Comparison of ENCODE assay signal across 21 cellular contexts in genomic region chr3:53826048-53826447, GRCh38. TPM values are rescaled to one million over a fixed set of nuclear protein-coding genes. Genes with fewer than 3 reads are reported as not detected.
DNase-seq lines count a peak whose midpoint lies in the region; ATAC-seq, FAIRE-seq and TF ChIP-seq lines count a peak whose summit lies in the region.
"Had no signal": no experiment of that assay in that cellular context is flagged by ENCODE, and none has a peak within 500 bp of the region (broad histone marks: within the 10 kb centered on the region; RNA-seq: fewer than 3 reads in every experiment).

No MANE protein-coding gene starts in this region.

- no peak for TF ChIP-seq POLR2A in IMR-90 (IDR thresholded peaks at IDR 0.05; ENCODE audit: low read depth, low read length)
- no peak for TF ChIP-seq POLR2A in tibial nerve (IDR thresholded peaks at IDR 0.05)

- H3K27me3 Mint-ChIP-seq in astrocyte (ENCODE audit: low read depth, unreplicated experiment), result no peaks in the 10 kb centered on the region
- peaks cover 0 to 23% of the 10 kb centered on the region in 2 donors for H3K27me3 Mint-ChIP-seq in stimulated activated naive B cell treated with anti-CD40 and anti-IgM and Interleukin-4, amounts not matched to agents 10 μg/mL and 1 μg/mL and 100 μg/mL, for 72 hours
- H3K27me3 Mint-ChIP-seq in natural killer cell treated with Interleukin-12 subunit alpha and Interleukin-12 subunit beta and Interleukin-15 and Interleukin-18, amount 100 ng/mL, for 72 hours, result peaks cover 7 to 21% of the 10 kb centered on the region in 2 donors
- H3K27me3 Mint-ChIP-seq: CD4-positive, alpha-beta T cell had no signal

- no peak overlapping the region for H3K4ac ChIP-seq in IMR-90 (ENCODE audit: low read depth, low read length)

- no peak overlapping the region for H4K5ac ChIP-seq in IMR-90 (ENCODE audit: low read depth, low read length)

- no peaks in the 10 kb centered on the region for H3K9me3 Mint-ChIP-seq in astrocyte (ENCODE audit: unreplicated experiment)
- H3K9me3 Mint-ChIP-seq in stimulated activated naive B cell treated with anti-CD40 and anti-IgM and Interleukin-4, amounts not matched to agents 10 μg/mL and 1 μg/mL and 100 μg/mL, for 72 hours, result no peaks in the 10 kb centered on the region
- no peaks in the 10 kb centered on the region for H3K9me3 Mint-ChIP-seq in natural killer cell treated with Interleukin-12 subunit alpha and Interleukin-12 subunit beta and Interleukin-15 and Interleukin-18, amount 100 ng/mL, for 72 hours
- H3K9me3 Mint-ChIP-seq: CD4-positive, alpha-beta T cell had no signal

- dilution Hi-C loops in IMR-90 (cut with HindIII; ENCODE audit: low sequenced_read_pairs, unreplicated experiment), result no loop called here

- BruUV-seq in IMR-90 (replicated peaks; lab: Mats Ljungman, UMichigan), result no TSS peak

- no peak overlapping the region for H3K23ac ChIP-seq in IMR-90 (ENCODE audit: low read depth, low read length)

- H4K20me1 ChIP-seq in IMR-90 (ENCODE audit: insufficient read depth, low read length) (no peaks in the 10 kb centered on the region), astrocyte (ENCODE audit: insufficient read depth, low read length) (no peaks in the 10 kb centered on the region)

- peak; percentile 28 for FAIRE-seq in GM19239 (lab: Jason Lieb, UNC)
- FAIRE-seq in astrocyte (lab: Jason Lieb, UNC), result no peak
- FAIRE-seq: A204.1, GM12891, K562 had no signal

- no peak overlapping the region for H2BK120ac ChIP-seq in IMR-90 (ENCODE audit: low read depth, low read length)

- H3K27ac ChIP-seq in IMR-90 (ENCODE audit: insufficient read depth, low read length), result no peak overlapping the region
- no peak overlapping the region for H3K27ac ChIP-seq in astrocyte (ENCODE audit: low read depth, low read length)
- H3K27ac ChIP-seq in tibial nerve, result no peak overlapping the region
- H3K27ac ChIP-seq: GM23248, HL-60 had no signal

- no peak overlapping the region for H3K4me3 Mint-ChIP-seq in astrocyte (ENCODE audit: unreplicated experiment)
- H3K4me3 Mint-ChIP-seq in stimulated activated naive B cell treated with anti-CD40 and anti-IgM and Interleukin-4, amounts not matched to agents 10 μg/mL and 1 μg/mL and 100 μg/mL, for 72 hours, result no peak overlapping the region
- no peak overlapping the region for H3K4me3 Mint-ChIP-seq in natural killer cell treated with Interleukin-12 subunit alpha and Interleukin-12 subunit beta and Interleukin-15 and Interleukin-18, amount 100 ng/mL, for 72 hours
- H3K4me3 Mint-ChIP-seq: CD4-positive, alpha-beta T cell had no signal

- H3K36me3 Mint-ChIP-seq in astrocyte (ENCODE audit: low read depth, unreplicated experiment), result no peaks in the 10 kb centered on the region
- peaks cover 39 to 68% of the 10 kb centered on the region in 2 donors for H3K36me3 Mint-ChIP-seq in stimulated activated naive B cell treated with anti-CD40 and anti-IgM and Interleukin-4, amounts not matched to agents 10 μg/mL and 1 μg/mL and 100 μg/mL, for 72 hours
- no peaks in the 10 kb centered on the region for H3K36me3 Mint-ChIP-seq in natural killer cell treated with Interleukin-12 subunit alpha and Interleukin-12 subunit beta and Interleukin-15 and Interleukin-18, amount 100 ng/mL, for 72 hours

- no peak overlapping the region for H3K18ac ChIP-seq in IMR-90 (ENCODE audit: low read depth, low read length)

- H3K9ac ChIP-seq in IMR-90 (ENCODE audit: low read depth, low read length), result no peak overlapping the region
- no peak overlapping the region for H3K9ac ChIP-seq in astrocyte (ENCODE audit: low read length)
- H3K9ac ChIP-seq: GM23248 had no signal

- H3K4me1 Mint-ChIP-seq in astrocyte (ENCODE audit: low read depth, unreplicated experiment), result peaks cover 17% of the 10 kb centered on the region
- H3K4me1 Mint-ChIP-seq in stimulated activated naive B cell treated with anti-CD40 and anti-IgM and Interleukin-4, amounts not matched to agents 10 μg/mL and 1 μg/mL and 100 μg/mL, for 72 hours, result peaks cover 8 to 9% of the 10 kb centered on the region in 2 donors
- H3K4me1 Mint-ChIP-seq in natural killer cell treated with Interleukin-12 subunit alpha and Interleukin-12 subunit beta and Interleukin-15 and Interleukin-18, amount 100 ng/mL, for 72 hours (ENCODE audit: low read depth in 2 of 2), result no peaks in the 10 kb centered on the region

- H3K14ac ChIP-seq in IMR-90 (replicated peaks; ENCODE audit: low read depth, low read length), result no peak overlapping the region

- POLR2A ChIA-PET in IMR-90 (lab: Charles Lee; ENCODE audit: unreplicated experiment), result no interaction called here

- no peak for TF ChIP-seq EP300 in tibial nerve (IDR thresholded peaks at IDR 0.05)

- no peak overlapping the region for H2BK5ac ChIP-seq in IMR-90 (ENCODE audit: low read depth, low read length, poor library complexity, severe bottlenecking)

- H3K4me3 ChIP-seq in IMR-90 (ENCODE audit: insufficient read depth, low read depth, low read length) (no peak overlapping the region), astrocyte (ENCODE audit: insufficient read depth, low read depth, low read length) (no peak overlapping the region), tibial nerve (no peak overlapping the region)
- H3K4me3 ChIP-seq: GM23248, HAP-1, K562 had no signal

- TF ChIP-seq RAD21 in IMR-90 (IDR thresholded peaks at IDR 0.05; ENCODE audit: low read length), result no peak

- CTCF ChIA-PET in IMR-90 (lab: Yijun Ruan, JAX), result interaction anchor here (0.7 kb wide), 1 partner anchor 16 kb away, joined by 5 read pairs; no protein-coding TSS in a partner anchor

- H2AK9ac ChIP-seq in IMR-90 (replicated peaks; ENCODE audit: low read depth, low read length, poor library complexity), result no peak overlapping the region

- H2AK5ac ChIP-seq in IMR-90 (ENCODE audit: low read depth, low read length), result no peak overlapping the region

- no peak overlapping the region for H3K4me2 ChIP-seq in IMR-90 (ENCODE audit: low read depth, low read length)
- no peak overlapping the region for H3K4me2 ChIP-seq in astrocyte (ENCODE audit: low read length)

- H4K8ac ChIP-seq in IMR-90 (ENCODE audit: low read depth in 2 of 2, low read length in 2 of 2), result no peak overlapping the region

- H2BK20ac ChIP-seq in IMR-90 (ENCODE audit: low read depth, low read length), result no peak overlapping the region

- DNase-seq in GM19239 (ENCODE audit: insufficient read length, low spot score) (no peak), IMR-90 (peak; percentile 6), astrocyte (ENCODE audit: low read depth) (no peak), tibial nerve (ENCODE audit: low spot score in 2 of 2) (no peak)
- no peak for DNase-seq in stimulated activated naive B cell treated with anti-CD40 and anti-IgM and Interleukin-4, amounts not matched to agents 10 μg/mL and 1 μg/mL and 100 μg/mL, for 72 hours
- DNase-seq in stimulated activated CD4-positive, alpha-beta T cell treated with anti-CD3 and anti-CD28 coated beads, Interleukin-12 subunit alpha, Interleukin-12 subunit beta, amount 100 ng/mL, for 4 hours, result no peak
- DNase-seq in natural killer cell treated with Interleukin-12 subunit alpha and Interleukin-12 subunit beta and Interleukin-15 and Interleukin-18, amount 100 ng/mL, for 72 hours (ENCODE audit: low spot score), result no peak
- DNase-seq: ACHN; BE2C; C1 segment of cervical spinal cord; Calu3; CD4-positive, alpha-beta T cell; DMS79 treated with DMSO at 0.1 percent for 48 hours; GM23248 had no signal

- no CpG with 5 or more reads among the region's 1 CpG for WGBS in IMR-90 (ENCODE audit: extremely low coverage in 2 of 2, insufficient read length in 1 of 2), 2 experiments
- WGBS in tibial nerve, 2 donors, result 58 to 62% methylated on average over 1 of the region's 1 CpG

- no peak overlapping the region for H3K56ac ChIP-seq in IMR-90 (ENCODE audit: extremely low read depth, insufficient read depth, low read length)

- H2BK15ac ChIP-seq in IMR-90 (ENCODE audit: low read depth, low read length), result no peak overlapping the region

- H3K9me1 ChIP-seq in IMR-90 (ENCODE audit: insufficient read depth, low read length), result no peaks in the 10 kb centered on the region

- H3K79me2 ChIP-seq in astrocyte (ENCODE audit: insufficient read depth, low read length), result no peaks in the 10 kb centered on the region

- no peak overlapping the region for H2AFZ ChIP-seq in IMR-90 (replicated peaks; ENCODE audit: low read length, poor library complexity)
- no peak overlapping the region for H2AFZ ChIP-seq in astrocyte (ENCODE audit: low read depth, low read length)
- H2AFZ ChIP-seq: GM23248 had no signal

- H3K36me3 ChIP-seq in IMR-90 (ENCODE audit: control insufficient read depth, insufficient read depth, low read length), result no peaks in the 10 kb centered on the region
- H3K36me3 ChIP-seq in astrocyte (ENCODE audit: insufficient read depth, low read length), result no peaks in the 10 kb centered on the region
- no peaks in the 10 kb centered on the region for H3K36me3 ChIP-seq in tibial nerve
- H3K36me3 ChIP-seq: BE2C, HAP-1 had no signal

- H3K4me1 ChIP-seq in IMR-90 (ENCODE audit: control insufficient read depth, insufficient read depth, low read length) (no peaks in the 10 kb centered on the region), astrocyte (ENCODE audit: insufficient read depth, low read length) (no peaks in the 10 kb centered on the region), tibial nerve (no peaks in the 10 kb centered on the region)
- H3K4me1 ChIP-seq: BE2C, HAP-1 had no signal

- H3K27ac Mint-ChIP-seq in astrocyte (ENCODE audit: unreplicated experiment), result peak overlapping the region; percentile 7
- peak overlapping the region; percentile 70 for H3K27ac Mint-ChIP-seq in stimulated activated naive B cell treated with anti-CD40 and anti-IgM and Interleukin-4, amounts not matched to agents 10 μg/mL and 1 μg/mL and 100 μg/mL, for 72 hours
- H3K27ac Mint-ChIP-seq in natural killer cell treated with Interleukin-12 subunit alpha and Interleukin-12 subunit beta and Interleukin-15 and Interleukin-18, amount 100 ng/mL, for 72 hours, result no peak overlapping the region
- H3K27ac Mint-ChIP-seq: CD4-positive, alpha-beta T cell had no signal

- H3K79me1 ChIP-seq in IMR-90 (ENCODE audit: low read depth in 1 of 2, low read length in 2 of 2), result no peaks in the 10 kb centered on the region

- no peaks in the 10 kb centered on the region for H3K9me3 ChIP-seq in IMR-90 (ENCODE audit: control insufficient read depth, insufficient read depth, low read length)
- no peaks in the 10 kb centered on the region for H3K9me3 ChIP-seq in astrocyte (ENCODE audit: insufficient read depth, low read depth, low read length)
- H3K9me3 ChIP-seq in tibial nerve, result no peaks in the 10 kb centered on the region
- H3K9me3 ChIP-seq: BE2C, HAP-1 had no signal

- H4K91ac ChIP-seq in IMR-90 (ENCODE audit: insufficient read depth, low read depth, low read length), result no peak overlapping the region

- in situ Hi-C loops in IMR-90 (cut with MboI; ENCODE audit: low sequenced_read_pairs), result no loop called here

- ATAC-seq in IMR-90 (ENCODE audit: low read depth), result no peak
- no peak for ATAC-seq in stimulated activated naive B cell treated with anti-CD40 and anti-IgM and Interleukin-4, amounts not matched to agents 10 μg/mL and 1 μg/mL and 100 μg/mL, for 72 hours (replicated peaks)
- no peak for ATAC-seq in GM19463 (IDR thresholded peaks at IDR 0.05; ENCODE audit: unreplicated experiment)
- ATAC-seq in natural killer cell treated with Interleukin-12 subunit alpha and Interleukin-12 subunit beta and Interleukin-15 and Interleukin-18, amount 100 ng/mL, for 72 hours, result no peak
- ATAC-seq: K562 had no signal

- TF ChIP-seq CTCF in IMR-90 (conservative IDR thresholded peaks at IDR 0.05; ENCODE audit: low read depth, low read length), result no peak
- TF ChIP-seq CTCF in astrocyte (IDR thresholded peaks at IDR 0.05; ENCODE audit: insufficient read depth, low read depth, low read length), result no peak
- TF ChIP-seq CTCF in tibial nerve (IDR thresholded peaks at IDR 0.05), result no peak

- H3K27me3 ChIP-seq in IMR-90 (ENCODE audit: control insufficient read depth, insufficient read depth, low read length), result no peaks in the 10 kb centered on the region
- no peaks in the 10 kb centered on the region for H3K27me3 ChIP-seq in astrocyte (ENCODE audit: insufficient read depth, low read length)
- H3K27me3 ChIP-seq in tibial nerve, result no peaks in the 10 kb centered on the region
- H3K27me3 ChIP-seq: BE2C had no signal

- intact Hi-C loops in IMR-90 (cut with micrococcal nuclease), result no loop called here

RNA-seq across cellular contexts. Expression of gene CHDH, which starts 20.2 kb away (rescaled TPM):
- total RNA-seq in IMR-90 (2012; rRNA removed), result under 0.01 and 0.28 TPM in 2 replicates
- 0.07 and 0.19 TPM in 2 replicates for polyA plus RNA-seq in IMR-90 (2012; rRNA removed)
- polyA plus RNA-seq in IMR-90 (2012; cell fraction: cytosol; rRNA removed), result 0.02 and 0.08 TPM in 2 replicates
- 0.23 and 0.29 TPM in 2 replicates for polyA plus RNA-seq in IMR-90 (2012; cell fraction: nucleus; rRNA removed; ENCODE audit: low replicate concordance)
- total RNA-seq in astrocyte, result 0.22 and 0.48 TPM in 2 replicates
- total RNA-seq in tibial nerve, result 10 to 100 TPM in 2 of 4 donors, 1 to 10 TPM in 2; 2.8 to 15.9 (median 9.7) TPM
- under 1 TPM; 0.29 to 0.39 TPM for total RNA-seq in natural killer cell treated with Interleukin-12 subunit alpha and Interleukin-12 subunit beta and Interleukin-15 and Interleukin-18, amount 100 ng/mL, for 72 hours
- total RNA-seq: HT1080 had no signal
- polyA plus RNA-seq: GM23248 had no signal

RNA-seq across cellular contexts. Expression of gene IL17RB, which starts 20.3 kb away (rescaled TPM):
- total RNA-seq in IMR-90 (2012; rRNA removed) (under 0.01 TPM in 1 of 2 replicates, not detected in the other), astrocyte (0.16 TPM in 1 of 2 replicates, not detected in the other), tibial nerve (1 to 10 TPM; 3.3 to 7.1 (median 5.0) TPM)
- polyA plus RNA-seq in IMR-90 (2012; rRNA removed), result 0.09 TPM in 1 of 2 replicates, not detected in the other
- 0.03 TPM in 1 of 2 replicates, not detected in the other for polyA plus RNA-seq in IMR-90 (2012; cell fraction: cytosol; rRNA removed)
- 0.12 and 0.25 TPM in 2 replicates for polyA plus RNA-seq in IMR-90 (2012; cell fraction: nucleus; rRNA removed; ENCODE audit: low replicate concordance)
- total RNA-seq in natural killer cell treated with Interleukin-12 subunit alpha and Interleukin-12 subunit beta and Interleukin-15 and Interleukin-18, amount 100 ng/mL, for 72 hours, result 1 to 10 TPM; 1.2 to 2.7 TPM
- total RNA-seq: GM23248, HT1080 had no signal

RNA-seq across cellular contexts. Expression of gene ACTR8, which starts 55.9 kb away (rescaled TPM):
- total RNA-seq in IMR-90 (2012; rRNA removed), result 31.4 and 35.8 TPM in 2 replicates
- polyA plus RNA-seq in IMR-90 (2012; rRNA removed), result 14.5 and 20.3 TPM in 2 replicates
- 4.6 and 6.5 TPM in 2 replicates for polyA plus RNA-seq in IMR-90 (2012; cell fraction: cytosol; rRNA removed)
- polyA plus RNA-seq in IMR-90 (2012; cell fraction: nucleus; rRNA removed; ENCODE audit: low replicate concordance), result 7.6 and 24.1 TPM in 2 replicates
- total RNA-seq in astrocyte, result 43.6 and 52.1 TPM in 2 replicates
- total RNA-seq in tibial nerve, result 10 to 100 TPM; 14.0 to 40.0 (median 27.2) TPM
- total RNA-seq in natural killer cell treated with Interleukin-12 subunit alpha and Interleukin-12 subunit beta and Interleukin-15 and Interleukin-18, amount 100 ng/mL, for 72 hours, result 10 to 100 TPM; 41.0 to 43.3 TPM

Comparison
In these comparisons a context has a peak if more than half of its experiments do, and no peak if none do; other contexts are left out.
1. H3K27ac Mint-ChIP-seq: peak in astrocyte (single experiment) and stimulated activated naive B cell treated with anti-CD40 and anti-IgM and Interleukin-4, amounts not matched to agents 10 μg/mL and 1 μg/mL and 100 μg/mL, for 72 hours (single experiment); none in natural killer cell treated with Interleukin-12 subunit alpha and Interleukin-12 subunit beta and Interleukin-15 and Interleukin-18, amount 100 ng/mL, for 72 hours (0 of 2).